Comparison of ENCODE assay signal across 8 cellular contexts in genomic region chr6:87588756-87589407, GRCh38. TPM values are rescaled to one million over a fixed set of nuclear protein-coding genes. Genes with fewer than 3 reads are reported as not detected.
A peak's percentile ranks its signal among the peaks of the same experiment; 100 is the strongest.
DNase-seq lines count a peak whose midpoint lies in the region; ATAC-seq and TF ChIP-seq lines count a peak whose summit lies in the region.

No MANE protein-coding gene starts in this region.

- peaks cover 96% of the 10 kb centered on the region for H3K79me2 ChIP-seq in Karpas-422 (ENCODE audit: low read length)

- no peak overlapping the region for H2AFZ ChIP-seq in Karpas-422 (ENCODE audit: low read length)

- H3K9me3 ChIP-seq in Karpas-422 (ENCODE audit: low read length) = no peaks in the 10 kb centered on the region

- H3K9me2 ChIP-seq in Karpas-422 (replicated peaks; ENCODE audit: insufficient read depth, low read length) = no peaks in the 10 kb centered on the region

- H3K4me3 ChIP-seq in AG09309 (ENCODE audit: control insufficient read depth, low read depth, low read length) (peak overlapping the region; percentile 99), Karpas-422 (ENCODE audit: low read length) (peak overlapping the region; percentile 91), choroid plexus epithelial cell (ENCODE audit: low read depth, low read length) (peak overlapping the region; percentile 95)

- H3K27me3 ChIP-seq in Karpas-422 (ENCODE audit: low read length) = no peaks in the 10 kb centered on the region

- no peak for DNase-seq in AG09309 (ENCODE audit: low read depth)
- no peak for DNase-seq in Karpas-422
- no peak for DNase-seq in choroid plexus epithelial cell (ENCODE audit: low read depth)
- DNase-seq in myocyte (ENCODE audit: low read depth) = peak; percentile 5
- no peak for DNase-seq in HEK293T (ENCODE audit: extremely low spot score)
- no peak for DNase-seq in RPMI8226
- no peak for DNase-seq in NCI-H1436 (lab: John Stamatoyannopoulos, UW)

- TF ChIP-seq CTCF in AG09309 (IDR thresholded peaks at IDR 0.05; ENCODE audit: control insufficient read depth, insufficient read depth, low read depth, low read length, missing control alignments) (no peak), choroid plexus epithelial cell (conservative IDR thresholded peaks at IDR 0.05; ENCODE audit: low read depth, low read length) (no peak)

- peaks cover 19% of the 10 kb centered on the region for H3K36me3 ChIP-seq in Karpas-422 (ENCODE audit: insufficient read depth, low read length)

- H4K20me1 ChIP-seq in Karpas-422 (ENCODE audit: insufficient read depth, low read depth, low read length) = 0 out of 2 replicates have a peak, but pooled peaks cover 5% of the 10 kb centered on the region

- H3K9ac ChIP-seq in Karpas-422 (ENCODE audit: low read length) = peak overlapping the region; percentile 85

- no peak for ATAC-seq in GM19455 (IDR thresholded peaks at IDR 0.05; ENCODE audit: unreplicated experiment)

- CTCF ChIA-PET in HEK293T (lab: Yijun Ruan, JAX) = interaction anchor here (0.6 kb wide), 2 partner anchors 63 to 94 kb away, joined by 3 to 5 read pairs; no protein-coding TSS in a partner anchor

- POLR2A ChIA-PET in HEK293T (lab: Yijun Ruan, JAX) = interaction anchor here (0.6 to 1.2 kb wide), 6 partner anchors 9 to 180 kb away, joined by 3 to 5 read pairs (median 3); partner anchors contain the start of gene SLC35A1

- H3K4me2 ChIP-seq in Karpas-422 (ENCODE audit: low read depth, low read length, poor library complexity, severe bottlenecking) = peak overlapping the region; percentile 87

- H3K27ac ChIP-seq in Karpas-422 (ENCODE audit: low read length) = no peak overlapping the region

- H3K4me1 ChIP-seq in Karpas-422 (ENCODE audit: low read length) = peaks cover 32% of the 10 kb centered on the region

TF ChIP-seq in HEK293T, 16 proteins besides CTCF, POLR2A, EP300 and RAD21:
- TF ChIP-seq BHLHE40 (IDR thresholded peaks at IDR 0.05; ENCODE audit: borderline replicate concordance) (no peak), ELF4 (IDR thresholded peaks at IDR 0.05) (no peak), CTBP1 (IDR thresholded peaks at IDR 0.05; ENCODE audit: borderline replicate concordance) (no peak), SUZ12 (IDR thresholded peaks at IDR 0.05) (no peak), FOXA1 (IDR thresholded peaks at IDR 0.05) (no peak), LEF1 (IDR thresholded peaks at IDR 0.05; ENCODE audit: borderline replicate concordance) (no peak), ARNT (IDR thresholded peaks at IDR 0.05) (no peak), HDGF (IDR thresholded peaks at IDR 0.05; ENCODE audit: borderline replicate concordance) (no peak), TARDBP (IDR thresholded peaks at IDR 0.05) (no peak), ZNF384 (IDR thresholded peaks at IDR 0.05) (no peak), FOXM1 (IDR thresholded peaks at IDR 0.05; ENCODE audit: borderline replicate concordance) (no peak), L3MBTL2 (conservative IDR thresholded peaks at IDR 0.05) (no peak), FOXK2 (IDR thresholded peaks at IDR 0.05) (no peak), NFRKB (IDR thresholded peaks at IDR 0.05) (no peak)

RNA-seq across cellular contexts. Expression of gene RARS2, which starts 0.9 kb away (rescaled TPM):
- 15.9 and 27.7 TPM in 2 replicates for total RNA-seq in Karpas-422 (2014; rRNA removed; shearing (Covaris generic); ENCODE audit: low replicate concordance)
- 28.7 and 31.2 TPM in 2 replicates for total RNA-seq in myocyte
- 34.0 TPM for polyA plus RNA-seq in myocyte (2012)

RNA-seq across cellular contexts. Expression of gene ORC3, which starts 1.1 kb away (rescaled TPM):
- 21.1 and 50.9 TPM in 2 replicates for total RNA-seq in Karpas-422 (2014; rRNA removed; shearing (Covaris generic); ENCODE audit: low replicate concordance)
- total RNA-seq in myocyte = 29.8 and 31.4 TPM in 2 replicates
- polyA plus RNA-seq in myocyte (2012) = 10.9 TPM
